In genomic region chr2:23434721-23435121, GRCh38 we compare ENCODE assay signal across 22 cellular contexts. TPM values are rescaled to one million over a fixed set of nuclear protein-coding genes. Genes with fewer than 3 reads are reported as not detected.
A peak's percentile ranks its signal among the peaks of the same experiment; 100 is the strongest.
DNase-seq lines count a peak whose midpoint lies in the region; ATAC-seq and TF ChIP-seq lines count a peak whose summit lies in the region.
"Had no signal": no experiment of that assay in that cellular context is flagged by ENCODE, and none has a peak within 500 bp of the region (broad histone marks: within the 10 kb centered on the region; RNA-seq: fewer than 3 reads in every experiment).

No MANE protein-coding gene starts in this region.

- 0 out of 2 replicates have a peak, but pooled peaks cover 4% of the 10 kb centered on the region for H3K36me3 ChIP-seq in SJCRH30
- no peaks in the 10 kb centered on the region for H3K36me3 ChIP-seq in gastroesophageal sphincter
- H3K36me3 ChIP-seq: ascending aorta, BE2C, esophagus squamous epithelium had no signal

- no peaks in the 10 kb centered on the region for H3K27me3 ChIP-seq in SJCRH30
- no peaks in the 10 kb centered on the region for H3K27me3 ChIP-seq in gastroesophageal sphincter
- H3K27me3 ChIP-seq: ascending aorta, BE2C, esophagus squamous epithelium had no signal

- no peak for TF ChIP-seq POLR2A in gastroesophageal sphincter (IDR thresholded peaks at IDR 0.05)

- peaks cover 31% of the 10 kb centered on the region for H3K4me1 ChIP-seq in SJCRH30
- H3K4me1 ChIP-seq in gastroesophageal sphincter = peaks cover 0 to 40% (median 4%) of the 10 kb centered on the region in 3 donors

- H3K4me3 ChIP-seq in SJCRH30 = no peak overlapping the region
- no peak overlapping the region for H3K4me3 ChIP-seq in gastroesophageal sphincter
- H3K4me3 ChIP-seq: ascending aorta, esophagus squamous epithelium had no signal

- WGBS in gastroesophageal sphincter (ENCODE audit: low coverage in 1 of 2), 2 donors = 65 to 80% methylated on average over 2 to 3 of the region's 6 CpGs

- no peak for TF ChIP-seq EP300 in gastroesophageal sphincter (IDR thresholded peaks at IDR 0.05)

- peak; percentile 71 for DNase-seq in ELF-1 (ENCODE audit: low read depth, low spot score)
- DNase-seq in SJCRH30 = peak; percentile 63
- peak; percentile 27 for DNase-seq in sciatic nerve (ENCODE audit: low spot score)
- no peak for DNase-seq in stimulated activated CD4-positive, alpha-beta T cell treated with anti-CD3 and anti-CD28 coated beads, Interleukin-2, amount 100 ng/mL, for 24 hours
- DNase-seq in NCI-H1092 treated with DMSO at 0.1 percent for 48 hours (lab: John Stamatoyannopoulos, UW) = no peak
- DNase-seq in HuH-7 (ENCODE audit: low spot score) = no peak
- no peak for DNase-seq in OCI-M1 (lab: John Stamatoyannopoulos, UW)
- DNase-seq: activated CD4-positive, alpha-beta memory T cell treated with anti-CD3 and anti-CD28 coated beads, Interleukin-2, amount 10 ng/mL, durations not matched to agents 7 days and 5 days; activated effector memory CD4-positive, alpha-beta T cell treated with Interleukin-2 at 50 U/mL for 16 hours; BE2C; cortex of kidney; esophagus squamous epithelium; H7; hypothalamus; KG1; NCI-H146; right cardiac atrium; SK-N-SH; stimulated activated CD4-positive, alpha-beta T cell treated with anti-CD3 and anti-CD28 coated beads, Interleukin-4, amount 100 ng/mL, for 24 hours had no signal

- H3K9me3 ChIP-seq in SJCRH30 (replicated peaks) (peaks cover 3% of the 10 kb centered on the region), gastroesophageal sphincter (no peaks in the 10 kb centered on the region)
- H3K9me3 ChIP-seq: ascending aorta, BE2C, esophagus squamous epithelium, SK-N-SH had no signal

- H3K27ac ChIP-seq in SJCRH30 (no peak overlapping the region), gastroesophageal sphincter (peak overlapping the region in 3 of 4 donors; percentile 33 to 66 (median 56))
- H3K27ac ChIP-seq: ascending aorta had no signal

- intact Hi-C loops in sciatic nerve (cut with DNase I) = no loop called here

- peak; percentile 61 for ATAC-seq in gastroesophageal sphincter
- ATAC-seq in sciatic nerve = no peak
- ATAC-seq: left colon had no signal

- no peak for TF ChIP-seq CTCF in gastroesophageal sphincter (IDR thresholded peaks at IDR 0.05)

RNA-seq across cellular contexts. Expression of gene KLHL29, which starts 49.7 kb away (rescaled TPM):
- 30.8 and 34.1 TPM in 2 replicates for total RNA-seq in SJCRH30 (2014; rRNA removed; shearing (Covaris generic))
- total RNA-seq in gastroesophageal sphincter = 10 to 100 TPM; 15.2 to 31.5 (median 24.2) TPM
- 31.7 TPM for total RNA-seq in sciatic nerve

Comparison
In these comparisons a context has a peak if more than half of its experiments do, and no peak if none do; other contexts are left out.
1. DNase-seq: peak in ELF-1 (single experiment), SJCRH30 (2 of 2) and sciatic nerve (single experiment); none in stimulated activated CD4-positive, alpha-beta T cell treated with anti-CD3 and anti-CD28 coated beads, Interleukin-2, amount 100 ng/mL, for 24 hours (0 of 2), NCI-H1092 treated with DMSO at 0.1 percent for 48 hours (single experiment), HuH-7 (single experiment) and OCI-M1 (single experiment).